In the genomic region with DNA sequence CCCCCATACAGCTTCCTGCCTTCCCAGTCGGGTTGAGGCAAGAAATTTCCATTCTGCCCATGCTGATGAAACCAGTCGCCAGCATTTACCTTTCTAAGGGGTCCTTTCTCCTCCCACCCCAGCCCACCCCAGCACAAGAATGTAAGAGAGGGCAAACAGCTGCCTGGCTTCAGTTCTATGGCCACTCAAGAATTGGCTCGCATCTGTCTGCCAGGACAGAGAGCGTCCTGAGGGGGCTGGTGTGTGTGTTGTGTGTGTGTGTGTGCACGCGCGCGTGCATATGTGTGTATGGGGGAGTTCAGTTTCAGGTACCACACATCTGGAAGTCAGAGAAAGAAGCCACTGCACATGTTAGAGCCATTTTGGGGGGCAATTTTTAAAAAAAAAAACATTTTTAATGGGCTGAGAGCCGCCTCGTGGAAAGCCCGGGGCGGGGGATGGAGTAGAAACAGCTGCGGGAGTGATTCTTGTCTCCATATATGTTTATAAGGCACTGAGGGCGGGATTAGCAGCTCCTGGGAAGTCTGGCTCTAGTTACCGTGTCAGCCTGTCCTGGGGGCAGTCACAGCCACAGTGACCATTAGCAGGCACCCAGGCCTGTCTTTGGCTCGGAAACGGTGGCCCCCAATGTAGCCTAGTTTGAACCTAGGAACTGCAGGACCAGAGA, we compare ENCODE assay signal across 1 cellular context.
TF ChIP-seq lines count a peak whose summit lies in the region.

Gene WNT5B, plus strand, starts transcription at position 561 of the 667 bp plus-strand sequence. CDS start 2,124 bp downstream, outside the sequence.

TF ChIP-seq in IMR-90, 13 proteins besides CTCF, POLR2A, EP300 and RAD21:
- TF ChIP-seq, protein P1, sequence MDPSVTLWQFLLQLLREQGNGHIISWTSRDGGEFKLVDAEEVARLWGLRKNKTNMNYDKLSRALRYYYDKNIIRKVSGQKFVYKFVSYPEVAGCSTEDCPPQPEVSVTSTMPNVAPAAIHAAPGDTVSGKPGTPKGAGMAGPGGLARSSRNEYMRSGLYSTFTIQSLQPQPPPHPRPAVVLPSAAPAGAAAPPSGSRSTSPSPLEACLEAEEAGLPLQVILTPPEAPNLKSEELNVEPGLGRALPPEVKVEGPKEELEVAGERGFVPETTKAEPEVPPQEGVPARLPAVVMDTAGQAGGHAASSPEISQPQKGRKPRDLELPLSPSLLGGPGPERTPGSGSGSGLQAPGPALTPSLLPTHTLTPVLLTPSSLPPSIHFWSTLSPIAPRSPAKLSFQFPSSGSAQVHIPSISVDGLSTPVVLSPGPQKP (IDR thresholded peaks at IDR 0.05; ENCODE audit: borderline replicate concordance, low read depth, low read length) = no peak
- no peak for TF ChIP-seq USF2 (IDR thresholded peaks at IDR 0.05; ENCODE audit: low read depth, low read length)
